In the genomic region with DNA sequence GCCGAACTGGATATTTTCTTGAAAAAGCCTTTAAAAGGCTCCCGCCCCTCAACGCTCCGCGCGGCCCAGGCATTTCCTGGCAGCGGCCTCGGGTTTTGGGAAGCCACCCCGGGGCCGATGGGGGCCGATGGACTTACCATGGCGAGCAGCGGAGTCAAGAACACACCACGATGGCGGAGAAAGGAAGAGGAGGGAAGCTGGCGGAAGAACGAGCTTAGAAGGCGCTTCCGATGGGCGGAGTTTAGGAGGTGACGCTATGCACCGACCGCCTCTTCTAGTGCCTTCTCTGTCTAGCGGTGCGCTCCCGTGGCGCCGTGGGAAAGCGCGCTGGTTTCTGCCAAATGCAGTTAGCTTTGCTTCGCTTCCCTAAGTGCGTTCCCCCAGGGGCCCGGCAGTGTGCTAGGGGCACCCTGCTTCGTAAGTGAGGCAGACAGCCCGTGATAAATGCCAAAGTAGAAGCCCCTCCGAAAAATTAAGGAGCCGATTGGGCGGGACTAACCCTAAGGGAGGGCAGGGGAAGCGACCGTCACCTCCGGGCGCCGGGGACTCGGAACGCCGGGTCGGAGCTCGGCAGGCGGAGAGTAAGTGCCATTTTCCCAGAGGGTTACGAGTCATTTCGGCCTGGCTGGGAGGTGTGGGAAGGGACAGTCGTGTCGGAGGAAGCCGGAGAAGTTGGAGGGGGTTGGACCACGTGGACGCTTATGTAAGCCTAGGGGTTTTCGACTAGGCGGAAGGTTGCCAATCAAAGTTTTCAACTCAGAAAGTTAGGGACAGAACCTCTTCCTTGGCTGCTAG, we compare ENCODE assay signal across 1 cellular context.
TF ChIP-seq lines count a peak whose summit lies in the region.

A gene (minus strand): TSS at position 194 of the 795 bp plus-strand sequence. CDS start 54 bp downstream, at position 140.

TF ChIP-seq in HEK293, 187 proteins besides CTCF, POLR2A, EP300 and RAD21 (continued from another document and continues in another):
- TF ChIP-seq, protein P1, sequence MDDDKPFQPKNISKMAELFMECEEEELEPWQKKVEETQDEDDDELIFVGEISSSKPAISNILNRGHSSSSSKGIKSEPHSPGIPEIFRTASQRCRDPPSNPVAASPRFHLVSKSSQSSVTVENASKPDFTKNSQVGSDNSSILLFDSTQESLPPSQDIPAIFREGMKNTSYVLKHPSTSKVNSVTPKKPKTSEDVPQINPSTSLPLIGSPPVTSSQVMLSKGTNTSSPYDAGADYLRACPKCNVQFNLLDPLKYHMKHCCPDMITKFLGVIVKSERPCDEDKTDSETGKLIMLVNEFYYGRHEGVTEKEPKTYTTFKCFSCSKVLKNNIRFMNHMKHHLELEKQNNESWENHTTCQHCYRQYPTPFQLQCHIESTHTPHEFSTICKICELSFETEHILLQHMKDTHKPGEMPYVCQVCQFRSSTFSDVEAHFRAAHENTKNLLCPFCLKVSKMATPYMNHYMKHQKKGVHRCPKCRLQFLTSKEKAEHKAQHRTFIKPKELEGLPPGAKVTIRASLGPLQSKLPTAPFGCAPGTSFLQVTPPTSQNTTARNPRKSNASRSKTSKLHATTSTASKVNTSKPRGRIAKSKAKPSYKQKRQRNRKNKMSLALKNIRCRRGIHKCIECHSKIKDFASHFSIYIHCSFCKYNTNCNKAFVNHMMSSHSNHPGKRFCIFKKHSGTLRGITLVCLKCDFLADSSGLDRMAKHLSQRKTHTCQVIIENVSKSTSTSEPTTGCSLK (tag by site-specific recombination; IDR thresholded peaks at IDR 0.05): no peak
- TF ChIP-seq ZBTB48 (tag by site-specific recombination; IDR thresholded peaks at IDR 0.05) (peak; percentile 92), ZNF843 (tag by site-specific recombination; IDR thresholded peaks at IDR 0.05) (peak; percentile 11; the same call in 1 of the 2 replicates), ZNF366 (tag by site-specific recombination; conservative IDR thresholded peaks at IDR 0.05) (peak; percentile 58), ZNF114 (tag by site-specific recombination; IDR thresholded peaks at IDR 0.05) (no peak), ZNF221 (tag by site-specific recombination; IDR thresholded peaks at IDR 0.05; ENCODE audit: borderline replicate concordance) (no peak), ZFP37 (tag by site-specific recombination; IDR thresholded peaks at IDR 0.05) (peak; percentile 84), ZNF670 (tag by site-specific recombination; IDR thresholded peaks at IDR 0.05; ENCODE audit: low read depth) (no peak), ZNF837 (tag by site-specific recombination; IDR thresholded peaks at IDR 0.05) (no peak), ZNF16 (tag by site-specific recombination; IDR thresholded peaks at IDR 0.05; ENCODE audit: low read depth) (no peak), ZNF404 (tag by site-specific recombination; IDR thresholded peaks at IDR 0.05) (no peak), TRIM28 (IDR thresholded peaks at IDR 0.05; ENCODE audit: borderline replicate concordance, low read length) (no peak), ZNF791 (tag by site-specific recombination; IDR thresholded peaks at IDR 0.05) (no peak), GFI1B (tag by site-specific recombination; IDR thresholded peaks at IDR 0.05) (no peak), ZNF514 (tag by site-specific recombination; IDR thresholded peaks at IDR 0.05) (no peak), ZFP41 (tag by site-specific recombination; IDR thresholded peaks at IDR 0.05; ENCODE audit: borderline replicate concordance) (no peak), ZBTB8A (tag by site-specific recombination; IDR thresholded peaks at IDR 0.05) (peak; percentile 70), ZNF335 (tag by site-specific recombination; conservative IDR thresholded peaks at IDR 0.05) (peak; percentile 90), REPIN1 (tag by site-specific recombination; IDR thresholded peaks at IDR 0.05; ENCODE audit: low read depth) (no peak), YY2 (tag by site-specific recombination; IDR thresholded peaks at IDR 0.05) (peak; percentile 65), ZNF132 (tag by site-specific recombination; IDR thresholded peaks at IDR 0.05; ENCODE audit: borderline replicate concordance) (no peak), MZF1 (tag by site-specific recombination; IDR thresholded peaks at IDR 0.05; ENCODE audit: borderline replicate concordance) (peak; percentile 43; the same call in 1 of the 2 replicates), ZNF350 (tag by site-specific recombination; IDR thresholded peaks at IDR 0.05) (no peak), KLF8 (tag by site-specific recombination; IDR thresholded peaks at IDR 0.05) (peak; percentile 19; the same call in 1 of the 2 replicates), FEZF1 (tag by site-specific recombination; IDR thresholded peaks at IDR 0.05) (0 out of 2 replicates have a peak, but pooled peaks have one; percentile 4), ZNF549 (tag by site-specific recombination; IDR thresholded peaks at IDR 0.05) (no peak), ZSCAN16 (tag by site-specific recombination; IDR thresholded peaks at IDR 0.05) (no peak), ZNF548 (tag by site-specific recombination; IDR thresholded peaks at IDR 0.05) (no peak), GLIS1 (tag by site-specific recombination; IDR thresholded peaks at IDR 0.05) (no peak; the same call in 1 of the 2 replicates), ZSCAN30 (tag by site-specific recombination; IDR thresholded peaks at IDR 0.05) (peak; percentile 45), SP2 (tag by site-specific recombination; IDR thresholded peaks at IDR 0.05) (peak; percentile 76), ZFP3 (tag by site-specific recombination; IDR thresholded peaks at IDR 0.05; ENCODE audit: low read depth) (no peak), KLF7 (tag by site-specific recombination; IDR thresholded peaks at IDR 0.05; ENCODE audit: borderline replicate concordance) (no peak), SALL2 (tag by site-specific recombination; IDR thresholded peaks at IDR 0.05; ENCODE audit: borderline replicate concordance) (no peak), ZBTB21 (tag by site-specific recombination; IDR thresholded peaks at IDR 0.05) (peak; percentile 69), ZNF76 (tag by site-specific recombination; IDR thresholded peaks at IDR 0.05; ENCODE audit: borderline replicate concordance, low read depth) (peak; percentile 65; the same call in 1 of the 2 replicates), ZNF423 (tag by site-specific recombination; IDR thresholded peaks at IDR 0.05) (peak; percentile 88), ZNF664 (tag by site-specific recombination; IDR thresholded peaks at IDR 0.05) (no peak), ZNF341 (tag by site-specific recombination; IDR thresholded peaks at IDR 0.05; ENCODE audit: low read depth) (peak; percentile 83), ZNF660 (tag by site-specific recombination; IDR thresholded peaks at IDR 0.05) (peak; percentile 66; the same call in 1 of the 2 replicates), SCRT2 (tag by site-specific recombination; IDR thresholded peaks at IDR 0.05) (no peak), KLF9 (tag by site-specific recombination; IDR thresholded peaks at IDR 0.05; ENCODE audit: low read depth) (0 out of 2 replicates have a peak, but pooled peaks have one; percentile 6)
- TF ChIP-seq, protein P2, sequence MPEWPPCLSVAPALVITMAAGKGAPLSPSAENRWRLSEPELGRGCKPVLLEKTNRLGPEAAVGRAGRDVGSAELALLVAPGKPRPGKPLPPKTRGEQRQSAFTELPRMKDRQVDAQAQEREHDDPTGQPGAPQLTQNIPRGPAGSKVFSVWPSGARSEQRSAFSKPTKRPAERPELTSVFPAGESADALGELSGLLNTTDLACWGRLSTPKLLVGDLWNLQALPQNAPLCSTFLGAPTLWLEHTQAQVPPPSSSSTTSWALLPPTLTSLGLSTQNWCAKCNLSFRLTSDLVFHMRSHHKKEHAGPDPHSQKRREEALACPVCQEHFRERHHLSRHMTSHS (tag by site-specific recombination; IDR thresholded peaks at IDR 0.05): no peak
- TF ChIP-seq, protein P3, sequence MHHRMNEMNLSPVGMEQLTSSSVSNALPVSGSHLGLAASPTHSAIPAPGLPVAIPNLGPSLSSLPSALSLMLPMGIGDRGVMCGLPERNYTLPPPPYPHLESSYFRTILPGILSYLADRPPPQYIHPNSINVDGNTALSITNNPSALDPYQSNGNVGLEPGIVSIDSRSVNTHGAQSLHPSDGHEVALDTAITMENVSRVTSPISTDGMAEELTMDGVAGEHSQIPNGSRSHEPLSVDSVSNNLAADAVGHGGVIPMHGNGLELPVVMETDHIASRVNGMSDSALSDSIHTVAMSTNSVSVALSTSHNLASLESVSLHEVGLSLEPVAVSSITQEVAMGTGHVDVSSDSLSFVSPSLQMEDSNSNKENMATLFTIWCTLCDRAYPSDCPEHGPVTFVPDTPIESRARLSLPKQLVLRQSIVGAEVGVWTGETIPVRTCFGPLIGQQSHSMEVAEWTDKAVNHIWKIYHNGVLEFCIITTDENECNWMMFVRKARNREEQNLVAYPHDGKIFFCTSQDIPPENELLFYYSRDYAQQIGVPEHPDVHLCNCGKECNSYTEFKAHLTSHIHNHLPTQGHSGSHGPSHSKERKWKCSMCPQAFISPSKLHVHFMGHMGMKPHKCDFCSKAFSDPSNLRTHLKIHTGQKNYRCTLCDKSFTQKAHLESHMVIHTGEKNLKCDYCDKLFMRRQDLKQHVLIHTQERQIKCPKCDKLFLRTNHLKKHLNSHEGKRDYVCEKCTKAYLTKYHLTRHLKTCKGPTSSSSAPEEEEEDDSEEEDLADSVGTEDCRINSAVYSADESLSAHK (tag by site-specific recombination; IDR thresholded peaks at IDR 0.05): 0 out of 2 replicates have a peak, but pooled peaks have one; percentile 6
- TF ChIP-seq, protein P4, sequence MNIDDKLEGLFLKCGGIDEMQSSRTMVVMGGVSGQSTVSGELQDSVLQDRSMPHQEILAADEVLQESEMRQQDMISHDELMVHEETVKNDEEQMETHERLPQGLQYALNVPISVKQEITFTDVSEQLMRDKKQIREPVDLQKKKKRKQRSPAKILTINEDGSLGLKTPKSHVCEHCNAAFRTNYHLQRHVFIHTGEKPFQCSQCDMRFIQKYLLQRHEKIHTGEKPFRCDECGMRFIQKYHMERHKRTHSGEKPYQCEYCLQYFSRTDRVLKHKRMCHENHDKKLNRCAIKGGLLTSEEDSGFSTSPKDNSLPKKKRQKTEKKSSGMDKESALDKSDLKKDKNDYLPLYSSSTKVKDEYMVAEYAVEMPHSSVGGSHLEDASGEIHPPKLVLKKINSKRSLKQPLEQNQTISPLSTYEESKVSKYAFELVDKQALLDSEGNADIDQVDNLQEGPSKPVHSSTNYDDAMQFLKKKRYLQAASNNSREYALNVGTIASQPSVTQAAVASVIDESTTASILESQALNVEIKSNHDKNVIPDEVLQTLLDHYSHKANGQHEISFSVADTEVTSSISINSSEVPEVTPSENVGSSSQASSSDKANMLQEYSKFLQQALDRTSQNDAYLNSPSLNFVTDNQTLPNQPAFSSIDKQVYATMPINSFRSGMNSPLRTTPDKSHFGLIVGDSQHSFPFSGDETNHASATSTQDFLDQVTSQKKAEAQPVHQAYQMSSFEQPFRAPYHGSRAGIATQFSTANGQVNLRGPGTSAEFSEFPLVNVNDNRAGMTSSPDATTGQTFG (tag by site-specific recombination; IDR thresholded peaks at IDR 0.05; ENCODE audit: borderline replicate concordance): no peak
- TF ChIP-seq, protein P5, sequence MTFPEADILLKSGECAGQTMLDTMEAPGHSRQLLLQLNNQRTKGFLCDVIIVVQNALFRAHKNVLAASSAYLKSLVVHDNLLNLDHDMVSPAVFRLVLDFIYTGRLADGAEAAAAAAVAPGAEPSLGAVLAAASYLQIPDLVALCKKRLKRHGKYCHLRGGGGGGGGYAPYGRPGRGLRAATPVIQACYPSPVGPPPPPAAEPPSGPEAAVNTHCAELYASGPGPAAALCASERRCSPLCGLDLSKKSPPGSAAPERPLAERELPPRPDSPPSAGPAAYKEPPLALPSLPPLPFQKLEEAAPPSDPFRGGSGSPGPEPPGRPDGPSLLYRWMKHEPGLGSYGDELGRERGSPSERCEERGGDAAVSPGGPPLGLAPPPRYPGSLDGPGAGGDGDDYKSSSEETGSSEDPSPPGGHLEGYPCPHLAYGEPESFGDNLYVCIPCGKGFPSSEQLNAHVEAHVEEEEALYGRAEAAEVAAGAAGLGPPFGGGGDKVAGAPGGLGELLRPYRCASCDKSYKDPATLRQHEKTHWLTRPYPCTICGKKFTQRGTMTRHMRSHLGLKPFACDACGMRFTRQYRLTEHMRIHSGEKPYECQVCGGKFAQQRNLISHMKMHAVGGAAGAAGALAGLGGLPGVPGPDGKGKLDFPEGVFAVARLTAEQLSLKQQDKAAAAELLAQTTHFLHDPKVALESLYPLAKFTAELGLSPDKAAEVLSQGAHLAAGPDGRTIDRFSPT (tag by site-specific recombination; IDR thresholded peaks at IDR 0.05): peak; percentile 57; the same call in 1 of the 2 replicates
- TF ChIP-seq, protein P6, sequence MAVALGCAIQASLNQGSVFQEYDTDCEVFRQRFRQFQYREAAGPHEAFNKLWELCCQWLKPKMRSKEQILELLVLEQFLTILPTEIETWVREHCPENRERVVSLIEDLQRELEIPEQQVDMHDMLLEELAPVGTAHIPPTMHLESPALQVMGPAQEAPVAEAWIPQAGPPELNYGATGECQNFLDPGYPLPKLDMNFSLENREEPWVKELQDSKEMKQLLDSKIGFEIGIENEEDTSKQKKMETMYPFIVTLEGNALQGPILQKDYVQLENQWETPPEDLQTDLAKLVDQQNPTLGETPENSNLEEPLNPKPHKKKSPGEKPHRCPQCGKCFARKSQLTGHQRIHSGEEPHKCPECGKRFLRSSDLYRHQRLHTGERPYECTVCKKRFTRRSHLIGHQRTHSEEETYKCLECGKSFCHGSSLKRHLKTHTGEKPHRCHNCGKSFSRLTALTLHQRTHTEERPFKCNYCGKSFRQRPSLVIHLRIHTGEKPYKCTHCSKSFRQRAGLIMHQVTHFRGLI (tag by site-specific recombination; IDR thresholded peaks at IDR 0.05): no peak
- TF ChIP-seq, protein P7, sequence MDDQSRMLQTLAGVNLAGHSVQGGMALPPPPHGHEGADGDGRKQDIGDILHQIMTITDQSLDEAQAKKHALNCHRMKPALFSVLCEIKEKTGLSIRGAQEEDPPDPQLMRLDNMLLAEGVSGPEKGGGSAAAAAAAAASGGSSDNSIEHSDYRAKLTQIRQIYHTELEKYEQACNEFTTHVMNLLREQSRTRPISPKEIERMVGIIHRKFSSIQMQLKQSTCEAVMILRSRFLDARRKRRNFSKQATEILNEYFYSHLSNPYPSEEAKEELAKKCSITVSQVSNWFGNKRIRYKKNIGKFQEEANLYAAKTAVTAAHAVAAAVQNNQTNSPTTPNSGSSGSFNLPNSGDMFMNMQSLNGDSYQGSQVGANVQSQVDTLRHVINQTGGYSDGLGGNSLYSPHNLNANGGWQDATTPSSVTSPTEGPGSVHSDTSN (CRISPR knock-in tag; IDR thresholded peaks at IDR 0.05): peak; percentile 39; the same call in 1 of the 2 replicates
- TF ChIP-seq, protein P8, sequence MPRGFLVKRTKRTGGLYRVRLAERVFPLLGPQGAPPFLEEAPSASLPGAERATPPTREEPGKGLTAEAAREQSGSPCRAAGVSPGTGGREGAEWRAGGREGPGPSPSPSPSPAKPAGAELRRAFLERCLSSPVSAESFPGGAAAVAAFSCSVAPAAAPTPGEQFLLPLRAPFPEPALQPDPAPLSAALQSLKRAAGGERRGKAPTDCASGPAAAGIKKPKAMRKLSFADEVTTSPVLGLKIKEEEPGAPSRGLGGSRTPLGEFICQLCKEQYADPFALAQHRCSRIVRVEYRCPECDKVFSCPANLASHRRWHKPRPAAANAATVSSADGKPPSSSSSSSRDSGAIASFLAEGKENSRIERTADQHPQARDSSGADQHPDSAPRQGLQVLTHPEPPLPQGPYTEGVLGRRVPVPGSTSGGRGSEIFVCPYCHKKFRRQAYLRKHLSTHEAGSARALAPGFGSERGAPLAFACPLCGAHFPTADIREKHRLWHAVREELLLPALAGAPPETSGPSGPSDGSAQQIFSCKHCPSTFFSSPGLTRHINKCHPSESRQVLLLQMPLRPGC (tag by site-specific recombination; IDR thresholded peaks at IDR 0.05): peak; percentile 14; the same call in 1 of the 2 replicates
